9 cellular contexts compared by ENCODE assay signal in genomic region chr10:97428572-97428981, GRCh38. TPM values are rescaled to one million over a fixed set of nuclear protein-coding genes. Genes with fewer than 3 reads are reported as not detected.
A peak's percentile ranks its signal among the peaks of the same experiment; 100 is the strongest.
DNase-seq lines count a peak whose midpoint lies in the region; TF ChIP-seq lines count a peak whose summit lies in the region.
"Had no signal": no experiment of that assay in that cellular context is flagged by ENCODE, and none has a peak within 500 bp of the region (broad histone marks: within the 10 kb centered on the region; RNA-seq: fewer than 3 reads in every experiment).

No MANE protein-coding gene starts in this region.

- intact Hi-C loops in spleen (cut with DNase I; ENCODE audit: low total_unique reads): no loop called here

- peaks cover 23 to 59% (median 41%) of the 10 kb centered on the region in 6 donors for H3K4me1 ChIP-seq in spleen

- H3K4me3 ChIP-seq in epithelial cell of esophagus (ENCODE audit: low read length): peak overlapping the region; percentile 96
- H3K4me3 ChIP-seq in spleen: peak overlapping the region in 3 of 8 donors; percentile 97 to 99 (median 98)

- POLR2A ChIA-PET in HEK293T (lab: Yijun Ruan, JAX): interaction anchor here (1.6 kb wide), 1 partner anchor 69 kb away, joined by 3 read pairs; no protein-coding TSS in a partner anchor

- no peak for TF ChIP-seq POLR2A in spleen (IDR thresholded peaks at IDR 0.05)

- CTCF ChIA-PET in HEK293T (lab: Yijun Ruan, JAX): interaction anchor here (0.6 to 1.3 kb wide), 2 partner anchors 12 to 22 kb away, joined by 3 to 4 read pairs; no protein-coding TSS in a partner anchor

- no peak for TF ChIP-seq CTCF in epithelial cell of esophagus (IDR thresholded peaks at IDR 0.05; ENCODE audit: insufficient read depth, low read depth, low read length, missing control alignments)
- no peak for TF ChIP-seq CTCF in spleen (IDR thresholded peaks at IDR 0.05 in 8 of 11, conservative IDR thresholded peaks at IDR 0.05 in 3 of 11)

- 38 to 72% (median 57%) methylated on average over 4 of the region's 4 CpGs for WGBS in spleen, 5 donors

- H3K9me3 ChIP-seq in spleen: no peaks in the 10 kb centered on the region

- H3K36me3 ChIP-seq in spleen: peaks cover 0 to 43% (median 32%) of the 10 kb centered on the region in 6 donors

- H3K27me3 ChIP-seq in spleen (replicated peaks in 1 of 7): no peaks in the 10 kb centered on the region

- DNase-seq in NOMO-1 (lab: John Stamatoyannopoulos, UW; ENCODE audit: unreplicated experiment in 2 of 2): peak; percentile 31 to 69
- DNase-seq in NOMO-1 treated with dmso at 0.1 percent for 144 hours (lab: John Stamatoyannopoulos, UW; ENCODE audit: unreplicated experiment): no peak
- peak; percentile 26 for DNase-seq in T follicular helper cell (ENCODE audit: low read depth)
- peak; percentile 79 for DNase-seq in epithelial cell of esophagus (ENCODE audit: low read depth)
- DNase-seq in spleen: no peak
- DNase-seq in HEK293T (ENCODE audit: extremely low spot score): no peak
- DNase-seq in germinal center (ENCODE audit: low spot score): no peak
- DNase-seq in NCI-H526 treated with DMSO at 0.1 percent for 48 hours (lab: John Stamatoyannopoulos, UW): no peak
- DNase-seq: C1 segment of cervical spinal cord had no signal

- H3K27ac ChIP-seq in spleen: peak overlapping the region in 6 of 8 donors; percentile 58 to 95 (median 94)

TF ChIP-seq in HEK293T, 16 proteins besides CTCF, POLR2A, EP300 and RAD21:
- TF ChIP-seq ELF4 (IDR thresholded peaks at IDR 0.05) (no peak), SP1 (IDR thresholded peaks at IDR 0.05) (no peak), LEF1 (IDR thresholded peaks at IDR 0.05; ENCODE audit: borderline replicate concordance) (no peak), BHLHE40 (IDR thresholded peaks at IDR 0.05; ENCODE audit: borderline replicate concordance) (no peak)
- TF ChIP-seq, protein P1, sequence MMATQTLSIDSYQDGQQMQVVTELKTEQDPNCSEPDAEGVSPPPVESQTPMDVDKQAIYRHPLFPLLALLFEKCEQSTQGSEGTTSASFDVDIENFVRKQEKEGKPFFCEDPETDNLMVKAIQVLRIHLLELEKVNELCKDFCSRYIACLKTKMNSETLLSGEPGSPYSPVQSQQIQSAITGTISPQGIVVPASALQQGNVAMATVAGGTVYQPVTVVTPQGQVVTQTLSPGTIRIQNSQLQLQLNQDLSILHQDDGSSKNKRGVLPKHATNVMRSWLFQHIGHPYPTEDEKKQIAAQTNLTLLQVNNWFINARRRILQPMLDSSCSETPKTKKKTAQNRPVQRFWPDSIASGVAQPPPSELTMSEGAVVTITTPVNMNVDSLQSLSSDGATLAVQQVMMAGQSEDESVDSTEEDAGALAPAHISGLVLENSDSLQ (IDR thresholded peaks at IDR 0.05): no peak

RNA-seq across cellular contexts. Expression of gene PGAM1, which starts 2.6 kb away (rescaled TPM):
- 100 to 1,000 TPM; 144 to 235 (median 197) TPM for total RNA-seq in spleen
- 100 to 1,000 TPM in 1 of 3 donors, 10 to 100 TPM in 2; 51.4 to 146 (median 98.8) TPM for polyA plus RNA-seq in spleen

RNA-seq across cellular contexts. Expression of gene EXOSC1, which starts 17.2 kb away (rescaled TPM):
- 10 to 100 TPM; 28.7 to 38.2 (median 33.8) TPM for total RNA-seq in spleen
- 10 to 100 TPM; 42.1 to 50.5 (median 49.4) TPM for polyA plus RNA-seq in spleen

RNA-seq across cellular contexts. Expression of gene ZDHHC16, which starts 17.4 kb away (rescaled TPM):
- total RNA-seq in spleen: 10 to 100 TPM; 23.6 to 26.1 (median 25.1) TPM
- 10 to 100 TPM; 14.0 to 20.1 (median 15.7) TPM for polyA plus RNA-seq in spleen

RNA-seq across cellular contexts. Expression of gene RRP12, which starts 27.4 kb away (rescaled TPM):
- total RNA-seq in spleen: 10 to 100 TPM; 13.4 to 51.4 (median 24.6) TPM
- polyA plus RNA-seq in spleen: 10 to 100 TPM; 12.3 to 30.3 (median 25.1) TPM

Comparison
In these comparisons a context has a peak if more than half of its experiments do, and no peak if none do; other contexts are left out.
1. DNase-seq: peak in NOMO-1 (2 of 2), T follicular helper cell (single experiment) and epithelial cell of esophagus (single experiment); none in NOMO-1 treated with dmso at 0.1 percent for 144 hours (single experiment), spleen (single experiment), HEK293T (single experiment), germinal center (single experiment) and NCI-H526 treated with DMSO at 0.1 percent for 48 hours (single experiment).